Comparison of ENCODE assay signal across 1 cellular context in the genomic region with DNA sequence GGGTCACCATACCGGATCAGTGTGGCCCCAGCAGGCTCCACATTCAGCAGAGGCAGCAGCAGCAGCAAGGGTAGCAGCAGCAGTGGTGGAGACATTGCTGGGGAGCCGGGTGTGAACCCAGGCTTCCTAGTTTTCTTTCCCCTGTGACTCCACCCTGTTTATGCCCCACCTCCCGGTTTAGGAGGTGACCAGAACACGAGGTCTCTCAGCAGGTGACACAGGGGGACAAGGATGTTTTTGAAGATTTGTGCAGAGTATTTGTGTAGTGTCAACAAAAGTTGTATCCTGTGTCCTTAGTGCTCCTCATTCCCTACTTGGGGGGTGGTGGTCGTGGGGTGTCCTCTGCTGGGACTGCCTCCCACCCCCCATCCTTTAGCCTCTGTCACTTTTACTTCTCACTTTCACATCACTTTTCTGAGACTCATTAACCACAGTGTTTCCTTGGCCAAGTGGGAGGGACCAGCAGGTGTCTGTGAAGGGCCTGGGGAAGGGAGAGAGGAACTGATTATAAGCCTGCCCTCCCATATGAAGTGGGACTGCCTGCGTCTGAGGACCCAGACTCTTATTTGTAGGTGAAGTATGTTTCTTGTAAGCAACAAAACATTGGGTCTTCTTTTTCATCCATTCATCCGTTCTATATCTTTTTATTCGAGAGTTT.
TF ChIP-seq lines count a peak whose summit lies in the region.

No MANE protein-coding gene starts in this region.

TF ChIP-seq in SK-N-SH treated with all-trans-retinoic acid at 6 μM for 48 hours, 23 proteins besides CTCF, POLR2A, EP300 and RAD21:
- TF ChIP-seq ZNF565 (CRISPR knock-in tag; conservative IDR thresholded peaks at IDR 0.05; ENCODE audit: low read depth): no peak
- no peak for TF ChIP-seq TCF4 (CRISPR knock-in tag; IDR thresholded peaks at IDR 0.05; ENCODE audit: borderline replicate concordance)
- TF ChIP-seq ESRRG (CRISPR knock-in tag; IDR thresholded peaks at IDR 0.05): no peak
- TF ChIP-seq CSRNP3 (CRISPR knock-in tag; IDR thresholded peaks at IDR 0.05): no peak
- TF ChIP-seq, protein P1, sequence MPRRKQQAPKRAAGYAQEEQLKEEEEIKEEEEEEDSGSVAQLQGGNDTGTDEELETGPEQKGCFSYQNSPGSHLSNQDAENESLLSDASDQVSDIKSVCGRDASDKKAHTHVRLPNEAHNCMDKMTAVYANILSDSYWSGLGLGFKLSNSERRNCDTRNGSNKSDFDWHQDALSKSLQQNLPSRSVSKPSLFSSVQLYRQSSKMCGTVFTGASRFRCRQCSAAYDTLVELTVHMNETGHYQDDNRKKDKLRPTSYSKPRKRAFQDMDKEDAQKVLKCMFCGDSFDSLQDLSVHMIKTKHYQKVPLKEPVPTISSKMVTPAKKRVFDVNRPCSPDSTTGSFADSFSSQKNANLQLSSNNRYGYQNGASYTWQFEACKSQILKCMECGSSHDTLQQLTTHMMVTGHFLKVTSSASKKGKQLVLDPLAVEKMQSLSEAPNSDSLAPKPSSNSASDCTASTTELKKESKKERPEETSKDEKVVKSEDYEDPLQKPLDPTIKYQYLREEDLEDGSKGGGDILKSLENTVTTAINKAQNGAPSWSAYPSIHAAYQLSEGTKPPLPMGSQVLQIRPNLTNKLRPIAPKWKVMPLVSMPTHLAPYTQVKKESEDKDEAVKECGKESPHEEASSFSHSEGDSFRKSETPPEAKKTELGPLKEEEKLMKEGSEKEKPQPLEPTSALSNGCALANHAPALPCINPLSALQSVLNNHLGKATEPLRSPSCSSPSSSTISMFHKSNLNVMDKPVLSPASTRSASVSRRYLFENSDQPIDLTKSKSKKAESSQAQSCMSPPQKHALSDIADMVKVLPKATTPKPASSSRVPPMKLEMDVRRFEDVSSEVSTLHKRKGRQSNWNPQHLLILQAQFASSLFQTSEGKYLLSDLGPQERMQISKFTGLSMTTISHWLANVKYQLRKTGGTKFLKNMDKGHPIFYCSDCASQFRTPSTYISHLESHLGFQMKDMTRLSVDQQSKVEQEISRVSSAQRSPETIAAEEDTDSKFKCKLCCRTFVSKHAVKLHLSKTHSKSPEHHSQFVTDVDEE (CRISPR knock-in tag; IDR thresholded peaks at IDR 0.05): no peak
- no peak for TF ChIP-seq POU6F1 (CRISPR knock-in tag; IDR thresholded peaks at IDR 0.05; ENCODE audit: borderline replicate concordance, low read depth)
- TF ChIP-seq ZNF70 (CRISPR knock-in tag; IDR thresholded peaks at IDR 0.05): no peak
- no peak for TF ChIP-seq PATZ1 (CRISPR knock-in tag; IDR thresholded peaks at IDR 0.05; ENCODE audit: borderline replicate concordance)
- no peak for TF ChIP-seq RARB (CRISPR knock-in tag; IDR thresholded peaks at IDR 0.05)
- no peak for TF ChIP-seq ARNTL (CRISPR knock-in tag; IDR thresholded peaks at IDR 0.05; ENCODE audit: borderline replicate concordance, low read depth)
- TF ChIP-seq ISL1 (CRISPR knock-in tag; IDR thresholded peaks at IDR 0.05): no peak
- TF ChIP-seq ZFP30 (CRISPR knock-in tag; IDR thresholded peaks at IDR 0.05): no peak
- no peak for TF ChIP-seq BACH2 (CRISPR knock-in tag; IDR thresholded peaks at IDR 0.05; ENCODE audit: borderline replicate concordance)
